In genomic region chr17:62717589-62718342, GRCh38 we compare ENCODE assay signal across 29 cellular contexts.
DNase-seq lines count a peak whose midpoint lies in the region; ATAC-seq, FAIRE-seq and TF ChIP-seq lines count a peak whose summit lies in the region.
"Had no signal": no experiment of that assay in that cellular context is flagged by ENCODE, and none has a peak within 500 bp of the region (broad histone marks: within the 10 kb centered on the region; RNA-seq: fewer than 3 reads in every experiment).

No MANE protein-coding gene starts in this region.

- ATAC-seq in naive thymus-derived CD4-positive, alpha-beta T cell, result no peak
- ATAC-seq: A549, GM12878, HCT116, heart left ventricle, psoas muscle, T-cell, upper lobe of right lung had no signal

- intact Hi-C loops in MCF 10A (cut with micrococcal nuclease) (no loop called here), breast epithelium (cut with DNase I; ENCODE audit: low total_unique reads) (no loop called here)
- intact Hi-C loops in naive thymus-derived CD4-positive, alpha-beta T cell (cut with micrococcal nuclease), result no loop called here

- H3K4me1 ChIP-seq in breast epithelium, result no peaks in the 10 kb centered on the region
- no peaks in the 10 kb centered on the region for H3K4me1 ChIP-seq in naive thymus-derived CD4-positive, alpha-beta T cell (ENCODE audit: control insufficient read depth in 2 of 2, insufficient read depth in 2 of 2, low read length in 2 of 2)
- H3K4me1 ChIP-seq: heart left ventricle, psoas muscle, upper lobe of right lung had no signal

- peak; percentile 79 for FAIRE-seq in urothelium cell line (lab: Jason Lieb, UNC)
- FAIRE-seq: A549, kidney had no signal

- H3K27me3 Mint-ChIP-seq in MCF 10A (ENCODE audit: insufficient read depth, unreplicated experiment), result no peaks in the 10 kb centered on the region
- peaks cover 0 to 45% (median 0%) of the 10 kb centered on the region in 5 donors for H3K27me3 Mint-ChIP-seq in naive thymus-derived CD4-positive, alpha-beta T cell
- H3K27me3 Mint-ChIP-seq: CD4-positive, alpha-beta memory T cell; naive B cell had no signal

- TF ChIP-seq POLR2A in breast epithelium (IDR thresholded peaks at IDR 0.05), result no peak

- no peak overlapping the region for H3K4me3 ChIP-seq in breast epithelium
- no peak overlapping the region for H3K4me3 ChIP-seq in naive thymus-derived CD4-positive, alpha-beta T cell (ENCODE audit: low read length)
- H3K4me3 ChIP-seq: A549, GM12878, heart left ventricle, psoas muscle, upper lobe of right lung had no signal

- CTCF ChIA-PET in MCF 10A (lab: Yijun Ruan, JAX), result interaction anchor here (0.6 to 0.7 kb wide), 2 partner anchors 26 to 890 kb away, joined by 3 read pairs; no protein-coding TSS in a partner anchor
- CTCF ChIA-PET in RWPE1 (lab: Yijun Ruan, JAX), result no interaction called here
- CTCF ChIA-PET in naive thymus-derived CD4-positive, alpha-beta T cell (lab: Charles Lee), result no interaction called here

- H3K9me3 Mint-ChIP-seq in MCF 10A (ENCODE audit: unreplicated experiment), result no peaks in the 10 kb centered on the region
- H3K9me3 Mint-ChIP-seq in naive thymus-derived CD4-positive, alpha-beta T cell, result peaks cover 0 to 10% (median 0%) of the 10 kb centered on the region in 11 donors
- H3K9me3 Mint-ChIP-seq: CD4-positive, alpha-beta memory T cell; naive B cell; T-cell had no signal

- no peaks in the 10 kb centered on the region for H3K9me3 ChIP-seq in breast epithelium
- no peaks in the 10 kb centered on the region for H3K9me3 ChIP-seq in naive thymus-derived CD4-positive, alpha-beta T cell (ENCODE audit: control insufficient read depth in 2 of 3, low read length in 3 of 3)
- H3K9me3 ChIP-seq: A549, heart left ventricle, psoas muscle, upper lobe of right lung had no signal

- no peaks in the 10 kb centered on the region for H3K27me3 ChIP-seq in breast epithelium
- H3K27me3 ChIP-seq in naive thymus-derived CD4-positive, alpha-beta T cell (ENCODE audit: control insufficient read depth in 2 of 2, insufficient read depth in 2 of 2, low read length in 2 of 2), result no peaks in the 10 kb centered on the region
- H3K27me3 ChIP-seq: heart left ventricle, upper lobe of right lung had no signal

- POLR2A ChIA-PET in MCF 10A (lab: Yijun Ruan, JAX) (no interaction called here), RWPE1 (lab: Yijun Ruan, JAX; ENCODE audit: low non-redundant PET) (interaction anchor here (0.5 kb wide), 1 partner anchor 13 kb away, joined by 10 read pairs; no protein-coding TSS in a partner anchor)
- POLR2A ChIA-PET in naive thymus-derived CD4-positive, alpha-beta T cell (lab: Charles Lee), result no interaction called here

- no peak overlapping the region for H3K4me3 Mint-ChIP-seq in MCF 10A (ENCODE audit: unreplicated experiment)
- H3K4me3 Mint-ChIP-seq in naive thymus-derived CD4-positive, alpha-beta T cell, result no peak overlapping the region
- H3K4me3 Mint-ChIP-seq: mesothelial cell of epicardium; naive B cell; stimulated activated naive B cell treated with anti-CD40 and anti-IgM and Interleukin-4, amounts not matched to agents 10 μg/mL and 1 μg/mL and 100 μg/mL, for 72 hours; T-cell had no signal

- H3K36me3 Mint-ChIP-seq in MCF 10A (ENCODE audit: insufficient read depth, unreplicated experiment), result no peaks in the 10 kb centered on the region
- H3K36me3 Mint-ChIP-seq in naive thymus-derived CD4-positive, alpha-beta T cell, result peaks cover 0 to 9% (median 0%) of the 10 kb centered on the region in 5 donors
- H3K36me3 Mint-ChIP-seq: CD4-positive, alpha-beta memory T cell; naive B cell had no signal

- no peak for TF ChIP-seq CTCF in MCF 10A (IDR thresholded peaks at IDR 0.05; ENCODE audit: unreplicated experiment)
- no peak for TF ChIP-seq CTCF in breast epithelium (IDR thresholded peaks at IDR 0.05)
- TF ChIP-seq CTCF in RWPE1 (conservative IDR thresholded peaks at IDR 0.05; ENCODE audit: low read depth), result no peak

- H3K36me3 ChIP-seq in breast epithelium, result no peaks in the 10 kb centered on the region
- H3K36me3 ChIP-seq in naive thymus-derived CD4-positive, alpha-beta T cell (ENCODE audit: control insufficient read depth in 2 of 3, insufficient read depth in 3 of 3, low read length in 3 of 3), result no peaks in the 10 kb centered on the region
- H3K36me3 ChIP-seq: heart left ventricle, upper lobe of right lung, WERI-Rb-1 had no signal

- H3K27ac Mint-ChIP-seq in MCF 10A (ENCODE audit: low read depth, unreplicated experiment), result peak overlapping the region; percentile 7
- peak overlapping the region in 1 of 9 donors; percentile 19 for H3K27ac Mint-ChIP-seq in naive thymus-derived CD4-positive, alpha-beta T cell
- H3K27ac Mint-ChIP-seq: stimulated activated naive B cell treated with anti-CD40 and anti-IgM and Interleukin-4, amounts not matched to agents 10 μg/mL and 1 μg/mL and 100 μg/mL, for 72 hours; T-cell had no signal

- H3K27ac ChIP-seq in breast epithelium (no peak overlapping the region), RWPE1 (peak overlapping the region; percentile 39)
- H3K27ac ChIP-seq in naive thymus-derived CD4-positive, alpha-beta T cell (ENCODE audit: low read depth, low read length), result no peak overlapping the region
- H3K27ac ChIP-seq: heart left ventricle, psoas muscle, upper lobe of right lung, WERI-Rb-1 had no signal

- no TSS peak for BruUV-seq in MCF 10A (replicated peaks; lab: Mats Ljungman, UMichigan)

- DNase-seq in MCF 10A (ENCODE audit: unreplicated experiment) (no peak), breast epithelium (ENCODE audit: low spot score in 2 of 2) (no peak), RWPE1 (ENCODE audit: low spot score) (no peak), kidney tubule cell (ENCODE audit: low spot score) (peak; percentile 44), urothelium cell line (ENCODE audit: low spot score) (no peak), GF-D8 (lab: John Stamatoyannopoulos, UW) (no peak), putamen (ENCODE audit: low spot score) (no peak)
- no peak for DNase-seq in naive thymus-derived CD4-positive, alpha-beta T cell
- DNase-seq: activated gamma-delta T cell treated with Interleukin-2 at 50 U/mL for 16 hours; CD4-positive, alpha-beta memory T cell; cerebellar nuclear complex; dermis blood vessel endothelial cell; DMS 273 treated with DMSO at 0.1 percent for 48 hours; foreskin melanocyte; kidney; naive B cell; NCI-H1436 treated with DMSO at 0.1 percent for 48 hours; NCI-H446 treated with DMSO at 0.1 percent for 48 hours; occipital lobe; psoas muscle; stimulated activated naive B cell treated with anti-CD40 and anti-IgM and Interleukin-4, amounts not matched to agents 10 μg/mL and 1 μg/mL and 100 μg/mL, for 72 hours; T-cell; upper lobe of right lung; WERI-Rb-1 had no signal

- peaks cover 34% of the 10 kb centered on the region for H3K4me1 Mint-ChIP-seq in MCF 10A (ENCODE audit: insufficient read depth, unreplicated experiment)
- H3K4me1 Mint-ChIP-seq in naive thymus-derived CD4-positive, alpha-beta T cell, result peaks cover 0 to 4% (median 0%) of the 10 kb centered on the region in 7 donors
